In the genomic region with DNA sequence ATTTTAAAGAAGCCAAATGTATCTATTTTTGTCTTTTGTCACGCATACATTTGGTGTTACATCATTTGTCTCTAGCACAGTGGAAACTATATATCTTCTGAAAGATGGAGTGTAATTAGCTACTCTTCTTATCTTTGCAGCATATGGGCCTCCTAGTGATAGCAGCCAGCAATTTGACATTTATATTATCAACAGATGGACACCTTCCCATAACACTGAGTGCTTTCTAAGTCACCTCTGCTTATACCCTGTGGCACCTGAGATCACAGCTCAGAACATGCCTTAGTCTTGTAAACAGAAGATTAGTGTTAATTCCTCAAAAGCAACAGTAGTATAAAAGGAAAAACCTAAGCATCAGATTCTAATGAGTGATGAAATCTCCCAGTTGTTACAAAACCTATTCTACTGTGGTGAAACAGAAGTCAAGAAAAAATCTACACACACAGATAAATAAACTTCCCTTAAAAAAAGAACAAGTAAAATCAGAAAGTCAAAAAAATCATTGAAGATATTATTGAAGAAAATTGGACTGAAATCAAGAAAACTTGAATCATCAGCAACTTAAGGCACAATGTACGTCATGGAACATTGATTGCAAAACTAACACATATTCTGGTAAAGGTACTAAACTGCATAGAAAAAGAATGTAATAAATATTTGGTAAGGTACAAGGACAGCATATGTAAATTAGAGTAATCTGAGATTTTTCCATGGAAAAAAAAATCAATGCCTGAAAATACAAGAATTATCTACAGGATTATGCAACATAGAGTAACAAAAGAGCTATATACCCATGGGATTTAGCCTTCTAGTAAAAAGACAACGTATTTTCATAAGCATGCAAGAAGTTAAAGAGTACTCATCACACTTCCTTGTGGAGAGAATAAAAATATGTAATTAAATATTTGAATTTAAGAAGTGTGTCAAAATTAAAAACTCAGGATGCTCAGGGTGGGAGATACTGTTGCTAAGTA, we compare ENCODE assay signal across 17 cellular contexts.
DNase-seq lines count a peak whose midpoint lies in the region; ATAC-seq, FAIRE-seq and TF ChIP-seq lines count a peak whose summit lies in the region.
"Had no signal": no experiment of that assay in that cellular context is flagged by ENCODE, and none has a peak within 500 bp of the region (broad histone marks: within the 10 kb centered on the region; RNA-seq: fewer than 3 reads in every experiment).

No MANE protein-coding gene starts in this region.

- peak; percentile 2 for DNase-seq in AG10803 (ENCODE audit: low read depth)
- peak; percentile 60 for DNase-seq in NCI-H2171 (lab: John Stamatoyannopoulos, UW)
- DNase-seq in K562 (ENCODE audit: extremely low read depth in 1 of 4, low spot score in 3 of 4): peak in 2 of 4 experiments; percentile 21 to 55
- DNase-seq in glutamatergic neuron: no peak
- DNase-seq in WTC11 (ENCODE audit: low spot score): no peak
- no peak for DNase-seq in mucosa of descending colon
- DNase-seq in CD8-positive, alpha-beta memory T cell: no peak
- no peak for DNase-seq in CD4-positive, alpha-beta T cell
- DNase-seq: activated CD4-positive, alpha-beta T cell treated with anti-CD3 and anti-CD28 coated beads for 36 hours; activated effector memory CD4-positive, alpha-beta T cell treated with Interleukin-2 at 50 U/mL for 16 hours; effector memory CD8-positive, alpha-beta T cell; foreskin melanocyte; GOT3; left cardiac atrium; NCI-H1694 treated with DMSO at 0.1 percent for 48 hours; NCI-H510A treated with DMSO at 0.1 percent for 48 hours had no signal

- H3K9ac ChIP-seq in K562 (ENCODE audit: insufficient read depth in 1 of 2, low read depth in 2 of 2, low read length in 2 of 2): no peak overlapping the region
- H3K9ac ChIP-seq: neural progenitor cell had no signal

- TF ChIP-seq CTCF in AG10803 (conservative IDR thresholded peaks at IDR 0.05; ENCODE audit: low read length) (no peak), K562 (IDR thresholded peaks at IDR 0.05 in 2 of 3, conservative IDR thresholded peaks at IDR 0.05 in 1 of 3; ENCODE audit: insufficient read depth in 2 of 3, low read depth in 1 of 3, low read length in 3 of 3) (no peak), glutamatergic neuron (IDR thresholded peaks at IDR 0.05; ENCODE audit: partially characterized antibody, unreplicated experiment) (no peak), WTC11 (IDR thresholded peaks at IDR 0.05) (no peak), mucosa of descending colon (IDR thresholded peaks at IDR 0.05) (no peak)
- TF ChIP-seq CTCF in CD4-positive, alpha-beta T cell (IDR thresholded peaks at IDR 0.05): no peak

- H3K4me3 ChIP-seq in AG10803 (ENCODE audit: low read length): no peak overlapping the region
- H3K4me3 ChIP-seq in K562: no peak overlapping the region
- H3K4me3 ChIP-seq in mucosa of descending colon: no peak overlapping the region
- no peak overlapping the region for H3K4me3 ChIP-seq in CD8-positive, alpha-beta memory T cell (ENCODE audit: low read length)
- H3K4me3 ChIP-seq: neural progenitor cell had no signal

- H3K36me3 ChIP-seq in K562 (ENCODE audit: control insufficient read depth, insufficient read depth, low read length) (no peaks in the 10 kb centered on the region), mucosa of descending colon (ENCODE audit: low read depth) (no peaks in the 10 kb centered on the region)
- H3K36me3 ChIP-seq in CD8-positive, alpha-beta memory T cell (ENCODE audit: insufficient read depth, low read length): no peaks in the 10 kb centered on the region
- H3K36me3 ChIP-seq: neural progenitor cell had no signal

- no peaks in the 10 kb centered on the region for H3K27me3 ChIP-seq in K562 (ENCODE audit: control insufficient read depth in 2 of 2, insufficient read depth in 2 of 2, low read length in 2 of 2)
- H3K27me3 ChIP-seq in CD8-positive, alpha-beta memory T cell (ENCODE audit: insufficient read depth, low read length, poor library complexity, severe bottlenecking): no peaks in the 10 kb centered on the region
- H3K27me3 ChIP-seq in CD4-positive, alpha-beta T cell (ENCODE audit: control insufficient read depth, insufficient read depth, low read length): no peaks in the 10 kb centered on the region
- H3K27me3 ChIP-seq: neural progenitor cell had no signal

- peak; percentile 91 for ATAC-seq in K562
- no peak for ATAC-seq in WTC11
- no peak for ATAC-seq in mucosa of descending colon
- ATAC-seq in CD4-positive, alpha-beta T cell (ENCODE audit: poor library complexity): no peak
- ATAC-seq: activated CD4-positive, alpha-beta T cell treated with anti-CD3 and anti-CD28 coated beads for 36 hours; effector memory CD8-positive, alpha-beta T cell; left cardiac atrium had no signal

- H3K27ac Mint-ChIP-seq in glutamatergic neuron (ENCODE audit: unreplicated experiment): peak overlapping the region; percentile 87
- no peak overlapping the region for H3K27ac Mint-ChIP-seq in WTC11
- no peak overlapping the region for H3K27ac Mint-ChIP-seq in CD8-positive, alpha-beta memory T cell
- no peak overlapping the region for H3K27ac Mint-ChIP-seq in CD4-positive, alpha-beta T cell
- H3K27ac Mint-ChIP-seq: activated CD4-positive, alpha-beta T cell treated with anti-CD3 and anti-CD28 coated beads for 36 hours; effector memory CD8-positive, alpha-beta T cell; neural progenitor cell had no signal

- H3K27me3 Mint-ChIP-seq in glutamatergic neuron (ENCODE audit: unreplicated experiment): peaks cover 2% of the 10 kb centered on the region
- no peaks in the 10 kb centered on the region for H3K27me3 Mint-ChIP-seq in WTC11 (ENCODE audit: low read depth)
- H3K27me3 Mint-ChIP-seq in CD8-positive, alpha-beta memory T cell: no peaks in the 10 kb centered on the region
- H3K27me3 Mint-ChIP-seq in CD4-positive, alpha-beta T cell: no peaks in the 10 kb centered on the region
- H3K27me3 Mint-ChIP-seq: activated CD4-positive, alpha-beta T cell treated with anti-CD3 and anti-CD28 coated beads for 36 hours; effector memory CD8-positive, alpha-beta T cell had no signal

- intact Hi-C loops in K562 (cut with micrococcal nuclease): no loop called here
- intact Hi-C loops in mucosa of descending colon (cut with DNase I, micrococcal nuclease): no loop called here
- intact Hi-C loops in CD4-positive, alpha-beta T cell (cut with DNase I, micrococcal nuclease): no loop called here

- peak; percentile 69 for TF ChIP-seq EP300 in K562 (IDR thresholded peaks at IDR 0.05; ENCODE audit: low read length)

- TF ChIP-seq POLR2A in K562 (conservative IDR thresholded peaks at IDR 0.05): no peak

- no peak overlapping the region for H3K27ac ChIP-seq in K562 (ENCODE audit: extremely low read depth, low read depth, low read length)
- H3K27ac ChIP-seq in CD8-positive, alpha-beta memory T cell (ENCODE audit: low read depth, low read length): no peak overlapping the region
- H3K27ac ChIP-seq in CD4-positive, alpha-beta T cell (ENCODE audit: low read depth, low read length): no peak overlapping the region
- H3K27ac ChIP-seq: neural progenitor cell had no signal

- H2AFZ ChIP-seq in K562 (ENCODE audit: low read depth, low read length): 0 out of 2 replicates have a peak overlapping the region, but pooled peaks have one; percentile 6
- H2AFZ ChIP-seq: neural progenitor cell had no signal

- peak overlapping the region; percentile 37 for H3K4me3 Mint-ChIP-seq in glutamatergic neuron (ENCODE audit: unreplicated experiment)
- no peak overlapping the region for H3K4me3 Mint-ChIP-seq in WTC11
- no peak overlapping the region for H3K4me3 Mint-ChIP-seq in CD8-positive, alpha-beta memory T cell
- no peak overlapping the region for H3K4me3 Mint-ChIP-seq in CD4-positive, alpha-beta T cell
- H3K4me3 Mint-ChIP-seq: activated CD4-positive, alpha-beta T cell treated with anti-CD3 and anti-CD28 coated beads for 36 hours; effector memory CD8-positive, alpha-beta T cell; neural progenitor cell had no signal

- no peak overlapping the region for H3K4me2 ChIP-seq in K562 (ENCODE audit: insufficient read depth, low read length)
- H3K4me2 ChIP-seq: neural progenitor cell had no signal

- BruUV-seq in K562 (replicated peaks; lab: Mats Ljungman, UMichigan): no TSS peak

- POLR2A ChIA-PET in K562 (lab: Yijun Ruan, JAX) (interaction anchor here (0.5 kb wide), 1 partner anchor 14 kb away, joined by 3 read pairs; no protein-coding TSS in a partner anchor), WTC11 (lab: Charles Lee) (no interaction called here)
- POLR2A ChIA-PET in CD8-positive, alpha-beta memory T cell (lab: Charles Lee): no interaction called here
- POLR2A ChIA-PET in CD4-positive, alpha-beta T cell (lab: Charles Lee): no interaction called here

- H3K9me3 Mint-ChIP-seq in glutamatergic neuron (ENCODE audit: unreplicated experiment): peaks cover 11% of the 10 kb centered on the region
- H3K9me3 Mint-ChIP-seq in WTC11: 0 out of 2 replicates have a peak, but pooled peaks cover 3% of the 10 kb centered on the region
- H3K9me3 Mint-ChIP-seq in CD8-positive, alpha-beta memory T cell: peaks cover 0 to 10% (median 2%) of the 10 kb centered on the region in 5 donors
- no peaks in the 10 kb centered on the region for H3K9me3 Mint-ChIP-seq in CD4-positive, alpha-beta T cell

- H3K4me1 Mint-ChIP-seq in glutamatergic neuron (ENCODE audit: low read depth, unreplicated experiment): peaks cover 54% of the 10 kb centered on the region
- H3K4me1 Mint-ChIP-seq in WTC11: peaks cover 4% of the 10 kb centered on the region; the same call in 1 of the 2 replicates
- H3K4me1 Mint-ChIP-seq in CD8-positive, alpha-beta memory T cell: no peaks in the 10 kb centered on the region
- no peaks in the 10 kb centered on the region for H3K4me1 Mint-ChIP-seq in CD4-positive, alpha-beta T cell (ENCODE audit: low read depth)
- H3K4me1 Mint-ChIP-seq: activated CD4-positive, alpha-beta T cell treated with anti-CD3 and anti-CD28 coated beads for 36 hours had no signal

- CTCF ChIA-PET in K562 (lab: Yijun Ruan, JAX; ENCODE audit: low intra/inter-chr PET ratio) (no interaction called here), WTC11 (lab: Charles Lee) (no interaction called here)
- CTCF ChIA-PET in CD8-positive, alpha-beta memory T cell (lab: Charles Lee): no interaction called here
- CTCF ChIA-PET in CD4-positive, alpha-beta T cell (lab: Charles Lee): no interaction called here

- TF ChIP-seq RAD21 in K562 (CRISPR knock-in tag; conservative IDR thresholded peaks at IDR 0.05 in 1 of 2, IDR thresholded peaks at IDR 0.05 in 1 of 2): peak; percentile 3 to 24; a peak in 2 of 4 replicates

- H3K36me3 Mint-ChIP-seq in glutamatergic neuron (ENCODE audit: unreplicated experiment) (no peaks in the 10 kb centered on the region), WTC11 (peaks cover 10% of the 10 kb centered on the region)
- H3K36me3 Mint-ChIP-seq in CD8-positive, alpha-beta memory T cell: no peaks in the 10 kb centered on the region
- H3K36me3 Mint-ChIP-seq in CD4-positive, alpha-beta T cell (ENCODE audit: low read depth): no peaks in the 10 kb centered on the region

- no peaks in the 10 kb centered on the region for H3K79me2 ChIP-seq in K562 (ENCODE audit: control insufficient read depth, insufficient read depth, low read length)

- H3K9me3 ChIP-seq in K562 (replicated peaks; ENCODE audit: control insufficient read depth, insufficient read depth, low read depth, low read length) (no peaks in the 10 kb centered on the region), mucosa of descending colon (no peaks in the 10 kb centered on the region)
- H3K9me3 ChIP-seq in CD8-positive, alpha-beta memory T cell (ENCODE audit: low read length): no peaks in the 10 kb centered on the region
- H3K9me3 ChIP-seq in CD4-positive, alpha-beta T cell (ENCODE audit: control insufficient read depth, low read length): no peaks in the 10 kb centered on the region

- WGBS in K562 (ENCODE audit: insufficient coverage, low coverage, missing lambda C conversion rate): 24% methylated on average over 3 of the region's 3 CpGs

- H3K9me1 ChIP-seq in K562 (ENCODE audit: control insufficient read depth, insufficient read depth, low read length): no peaks in the 10 kb centered on the region

- FAIRE-seq in K562 (lab: Jason Lieb, UNC): no peak

- no peaks in the 10 kb centered on the region for H4K20me1 ChIP-seq in K562 (replicated peaks; ENCODE audit: control insufficient read depth, insufficient read depth, low read length)

- H3K4me1 ChIP-seq in K562 (replicated peaks in 1 of 2; ENCODE audit: control insufficient read depth in 2 of 2, insufficient read depth in 2 of 2, low read length in 2 of 2) (peaks cover 0 to 4% of the 10 kb centered on the region in 2 experiments; a peak in 2 of 5 replicates), mucosa of descending colon (ENCODE audit: low read depth) (no peaks in the 10 kb centered on the region)
- no peaks in the 10 kb centered on the region for H3K4me1 ChIP-seq in CD8-positive, alpha-beta memory T cell (ENCODE audit: insufficient read depth, low read length)
- H3K4me1 ChIP-seq: neural progenitor cell had no signal

- in situ Hi-C loops in K562 (cut with MboI): no loop called here

Comparison
In these comparisons a context has a peak if more than half of its experiments do, and no peak if none do; other contexts are left out.
1. DNase-seq: peak in AG10803 (single experiment) and NCI-H2171 (single experiment); none in glutamatergic neuron (single experiment), WTC11 (single experiment), mucosa of descending colon (0 of 3), CD8-positive, alpha-beta memory T cell (0 of 5) and CD4-positive, alpha-beta T cell (0 of 10).